1 cellular context compared by ENCODE assay signal in the genomic region with DNA sequence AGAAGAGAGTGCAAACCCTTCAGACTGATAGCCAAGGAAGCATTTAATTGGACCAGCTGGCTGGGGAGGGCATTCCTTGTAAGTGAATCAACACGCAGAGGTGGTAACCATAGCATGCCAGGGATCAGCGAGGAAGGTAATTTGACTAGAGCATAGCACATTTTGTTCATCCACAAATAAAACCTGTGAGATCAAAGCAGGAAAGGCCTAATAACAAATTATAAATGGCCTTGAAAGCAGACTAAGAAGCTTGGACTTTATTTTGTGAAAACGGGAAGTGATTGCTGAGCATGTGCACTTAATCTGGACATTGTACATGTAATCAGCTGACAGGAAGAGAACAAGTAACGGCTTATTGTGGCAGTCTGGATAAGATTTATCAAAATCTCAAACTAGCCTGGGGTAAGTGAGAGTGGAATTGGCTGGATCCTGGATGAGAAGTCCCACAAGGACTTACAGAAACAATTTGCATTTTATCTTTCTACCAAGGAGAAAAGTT.
TF ChIP-seq lines count a peak whose summit lies in the region.

No MANE protein-coding gene starts in this region.

TF ChIP-seq in HEK293, 187 proteins besides CTCF, POLR2A, EP300 and RAD21 (continued from another document):
- TF ChIP-seq, protein P1, sequence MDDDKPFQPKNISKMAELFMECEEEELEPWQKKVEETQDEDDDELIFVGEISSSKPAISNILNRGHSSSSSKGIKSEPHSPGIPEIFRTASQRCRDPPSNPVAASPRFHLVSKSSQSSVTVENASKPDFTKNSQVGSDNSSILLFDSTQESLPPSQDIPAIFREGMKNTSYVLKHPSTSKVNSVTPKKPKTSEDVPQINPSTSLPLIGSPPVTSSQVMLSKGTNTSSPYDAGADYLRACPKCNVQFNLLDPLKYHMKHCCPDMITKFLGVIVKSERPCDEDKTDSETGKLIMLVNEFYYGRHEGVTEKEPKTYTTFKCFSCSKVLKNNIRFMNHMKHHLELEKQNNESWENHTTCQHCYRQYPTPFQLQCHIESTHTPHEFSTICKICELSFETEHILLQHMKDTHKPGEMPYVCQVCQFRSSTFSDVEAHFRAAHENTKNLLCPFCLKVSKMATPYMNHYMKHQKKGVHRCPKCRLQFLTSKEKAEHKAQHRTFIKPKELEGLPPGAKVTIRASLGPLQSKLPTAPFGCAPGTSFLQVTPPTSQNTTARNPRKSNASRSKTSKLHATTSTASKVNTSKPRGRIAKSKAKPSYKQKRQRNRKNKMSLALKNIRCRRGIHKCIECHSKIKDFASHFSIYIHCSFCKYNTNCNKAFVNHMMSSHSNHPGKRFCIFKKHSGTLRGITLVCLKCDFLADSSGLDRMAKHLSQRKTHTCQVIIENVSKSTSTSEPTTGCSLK (tag by site-specific recombination; IDR thresholded peaks at IDR 0.05) = no peak
- no peak for TF ChIP-seq ZNF202 (tag by site-specific recombination; IDR thresholded peaks at IDR 0.05; ENCODE audit: borderline replicate concordance)
- TF ChIP-seq KLF10 (tag by site-specific recombination; IDR thresholded peaks at IDR 0.05) = no peak
- TF ChIP-seq ZNF610 (tag by site-specific recombination; IDR thresholded peaks at IDR 0.05; ENCODE audit: borderline replicate concordance) = no peak
- TF ChIP-seq WT1 (tag by site-specific recombination; IDR thresholded peaks at IDR 0.05) = peak; percentile 73; the same call in 1 of the 2 replicates
- TF ChIP-seq PRDM1 (tag by site-specific recombination; IDR thresholded peaks at IDR 0.05) = peak; percentile 27; the same call in 1 of the 2 replicates
- no peak for TF ChIP-seq ZNF391 (tag by site-specific recombination; IDR thresholded peaks at IDR 0.05; ENCODE audit: borderline replicate concordance, low read depth)
- TF ChIP-seq REPIN1 (tag by site-specific recombination; IDR thresholded peaks at IDR 0.05; ENCODE audit: low read depth) = no peak
- TF ChIP-seq, protein P2, sequence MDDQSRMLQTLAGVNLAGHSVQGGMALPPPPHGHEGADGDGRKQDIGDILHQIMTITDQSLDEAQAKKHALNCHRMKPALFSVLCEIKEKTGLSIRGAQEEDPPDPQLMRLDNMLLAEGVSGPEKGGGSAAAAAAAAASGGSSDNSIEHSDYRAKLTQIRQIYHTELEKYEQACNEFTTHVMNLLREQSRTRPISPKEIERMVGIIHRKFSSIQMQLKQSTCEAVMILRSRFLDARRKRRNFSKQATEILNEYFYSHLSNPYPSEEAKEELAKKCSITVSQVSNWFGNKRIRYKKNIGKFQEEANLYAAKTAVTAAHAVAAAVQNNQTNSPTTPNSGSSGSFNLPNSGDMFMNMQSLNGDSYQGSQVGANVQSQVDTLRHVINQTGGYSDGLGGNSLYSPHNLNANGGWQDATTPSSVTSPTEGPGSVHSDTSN (CRISPR knock-in tag; IDR thresholded peaks at IDR 0.05) = no peak
- no peak for TF ChIP-seq ZNF510 (tag by site-specific recombination; IDR thresholded peaks at IDR 0.05; ENCODE audit: insufficient replicate concordance)
- no peak for TF ChIP-seq ZNF768 (tag by site-specific recombination; IDR thresholded peaks at IDR 0.05)
- TF ChIP-seq KLF7 (tag by site-specific recombination; IDR thresholded peaks at IDR 0.05; ENCODE audit: borderline replicate concordance) = no peak
- TF ChIP-seq, protein P3, sequence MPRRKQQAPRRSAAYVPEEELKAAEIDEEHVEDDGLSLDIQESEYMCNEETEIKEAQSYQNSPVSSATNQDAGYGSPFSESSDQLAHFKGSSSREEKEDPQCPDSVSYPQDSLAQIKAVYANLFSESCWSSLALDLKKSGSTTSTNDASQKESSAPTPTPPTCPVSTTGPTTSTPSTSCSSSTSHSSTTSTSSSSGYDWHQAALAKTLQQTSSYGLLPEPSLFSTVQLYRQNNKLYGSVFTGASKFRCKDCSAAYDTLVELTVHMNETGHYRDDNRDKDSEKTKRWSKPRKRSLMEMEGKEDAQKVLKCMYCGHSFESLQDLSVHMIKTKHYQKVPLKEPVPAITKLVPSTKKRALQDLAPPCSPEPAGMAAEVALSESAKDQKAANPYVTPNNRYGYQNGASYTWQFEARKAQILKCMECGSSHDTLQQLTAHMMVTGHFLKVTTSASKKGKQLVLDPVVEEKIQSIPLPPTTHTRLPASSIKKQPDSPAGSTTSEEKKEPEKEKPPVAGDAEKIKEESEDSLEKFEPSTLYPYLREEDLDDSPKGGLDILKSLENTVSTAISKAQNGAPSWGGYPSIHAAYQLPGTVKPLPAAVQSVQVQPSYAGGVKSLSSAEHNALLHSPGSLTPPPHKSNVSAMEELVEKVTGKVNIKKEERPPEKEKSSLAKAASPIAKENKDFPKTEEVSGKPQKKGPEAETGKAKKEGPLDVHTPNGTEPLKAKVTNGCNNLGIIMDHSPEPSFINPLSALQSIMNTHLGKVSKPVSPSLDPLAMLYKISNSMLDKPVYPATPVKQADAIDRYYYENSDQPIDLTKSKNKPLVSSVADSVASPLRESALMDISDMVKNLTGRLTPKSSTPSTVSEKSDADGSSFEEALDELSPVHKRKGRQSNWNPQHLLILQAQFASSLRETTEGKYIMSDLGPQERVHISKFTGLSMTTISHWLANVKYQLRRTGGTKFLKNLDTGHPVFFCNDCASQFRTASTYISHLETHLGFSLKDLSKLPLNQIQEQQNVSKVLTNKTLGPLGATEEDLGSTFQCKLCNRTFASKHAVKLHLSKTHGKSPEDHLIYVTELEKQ (tag by site-specific recombination; IDR thresholded peaks at IDR 0.05; ENCODE audit: borderline replicate concordance) = no peak
- no peak for TF ChIP-seq ZNF239 (tag by site-specific recombination; IDR thresholded peaks at IDR 0.05)
- TF ChIP-seq, protein P4, sequence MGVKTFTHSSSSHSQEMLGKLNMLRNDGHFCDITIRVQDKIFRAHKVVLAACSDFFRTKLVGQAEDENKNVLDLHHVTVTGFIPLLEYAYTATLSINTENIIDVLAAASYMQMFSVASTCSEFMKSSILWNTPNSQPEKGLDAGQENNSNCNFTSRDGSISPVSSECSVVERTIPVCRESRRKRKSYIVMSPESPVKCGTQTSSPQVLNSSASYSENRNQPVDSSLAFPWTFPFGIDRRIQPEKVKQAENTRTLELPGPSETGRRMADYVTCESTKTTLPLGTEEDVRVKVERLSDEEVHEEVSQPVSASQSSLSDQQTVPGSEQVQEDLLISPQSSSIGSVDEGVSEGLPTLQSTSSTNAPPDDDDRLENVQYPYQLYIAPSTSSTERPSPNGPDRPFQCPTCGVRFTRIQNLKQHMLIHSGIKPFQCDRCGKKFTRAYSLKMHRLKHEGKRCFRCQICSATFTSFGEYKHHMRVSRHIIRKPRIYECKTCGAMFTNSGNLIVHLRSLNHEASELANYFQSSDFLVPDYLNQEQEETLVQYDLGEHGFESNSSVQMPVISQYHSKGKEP (tag by site-specific recombination; IDR thresholded peaks at IDR 0.05) = no peak
- peak; percentile 72; the same call in 1 of the 2 replicates for TF ChIP-seq ZBTB48 (tag by site-specific recombination; IDR thresholded peaks at IDR 0.05)
- TF ChIP-seq ZNF670 (tag by site-specific recombination; IDR thresholded peaks at IDR 0.05; ENCODE audit: low read depth) = no peak
- TF ChIP-seq, protein P5, sequence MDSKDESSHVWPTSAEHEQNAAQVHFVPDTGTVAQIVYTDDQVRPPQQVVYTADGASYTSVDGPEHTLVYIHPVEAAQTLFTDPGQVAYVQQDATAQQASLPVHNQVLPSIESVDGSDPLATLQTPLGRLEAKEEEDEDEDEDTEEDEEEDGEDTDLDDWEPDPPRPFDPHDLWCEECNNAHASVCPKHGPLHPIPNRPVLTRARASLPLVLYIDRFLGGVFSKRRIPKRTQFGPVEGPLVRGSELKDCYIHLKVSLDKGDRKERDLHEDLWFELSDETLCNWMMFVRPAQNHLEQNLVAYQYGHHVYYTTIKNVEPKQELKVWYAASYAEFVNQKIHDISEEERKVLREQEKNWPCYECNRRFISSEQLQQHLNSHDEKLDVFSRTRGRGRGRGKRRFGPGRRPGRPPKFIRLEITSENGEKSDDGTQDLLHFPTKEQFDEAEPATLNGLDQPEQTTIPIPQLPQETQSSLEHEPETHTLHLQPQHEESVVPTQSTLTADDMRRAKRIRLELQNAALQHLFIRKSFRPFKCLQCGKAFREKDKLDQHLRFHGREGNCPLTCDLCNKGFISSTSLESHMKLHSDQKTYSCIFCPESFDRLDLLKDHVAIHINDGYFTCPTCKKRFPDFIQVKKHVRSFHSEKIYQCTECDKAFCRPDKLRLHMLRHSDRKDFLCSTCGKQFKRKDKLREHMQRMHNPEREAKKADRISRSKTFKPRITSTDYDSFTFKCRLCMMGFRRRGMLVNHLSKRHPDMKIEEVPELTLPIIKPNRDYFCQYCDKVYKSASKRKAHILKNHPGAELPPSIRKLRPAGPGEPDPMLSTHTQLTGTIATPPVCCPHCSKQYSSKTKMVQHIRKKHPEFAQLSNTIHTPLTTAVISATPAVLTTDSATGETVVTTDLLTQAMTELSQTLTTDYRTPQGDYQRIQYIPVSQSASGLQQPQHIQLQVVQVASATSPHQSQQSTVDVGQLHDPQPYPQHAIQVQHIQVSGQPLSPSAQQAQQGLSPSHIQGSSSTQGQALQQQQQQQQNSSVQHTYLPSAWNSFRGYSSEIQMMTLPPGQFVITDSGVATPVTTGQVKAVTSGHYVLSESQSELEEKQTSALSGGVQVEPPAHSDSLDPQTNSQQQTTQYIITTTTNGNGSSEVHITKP (tag by site-specific recombination; IDR thresholded peaks at IDR 0.05) = 0 out of 2 replicates have a peak, but pooled peaks have one; percentile 14
- TF ChIP-seq, protein P6, sequence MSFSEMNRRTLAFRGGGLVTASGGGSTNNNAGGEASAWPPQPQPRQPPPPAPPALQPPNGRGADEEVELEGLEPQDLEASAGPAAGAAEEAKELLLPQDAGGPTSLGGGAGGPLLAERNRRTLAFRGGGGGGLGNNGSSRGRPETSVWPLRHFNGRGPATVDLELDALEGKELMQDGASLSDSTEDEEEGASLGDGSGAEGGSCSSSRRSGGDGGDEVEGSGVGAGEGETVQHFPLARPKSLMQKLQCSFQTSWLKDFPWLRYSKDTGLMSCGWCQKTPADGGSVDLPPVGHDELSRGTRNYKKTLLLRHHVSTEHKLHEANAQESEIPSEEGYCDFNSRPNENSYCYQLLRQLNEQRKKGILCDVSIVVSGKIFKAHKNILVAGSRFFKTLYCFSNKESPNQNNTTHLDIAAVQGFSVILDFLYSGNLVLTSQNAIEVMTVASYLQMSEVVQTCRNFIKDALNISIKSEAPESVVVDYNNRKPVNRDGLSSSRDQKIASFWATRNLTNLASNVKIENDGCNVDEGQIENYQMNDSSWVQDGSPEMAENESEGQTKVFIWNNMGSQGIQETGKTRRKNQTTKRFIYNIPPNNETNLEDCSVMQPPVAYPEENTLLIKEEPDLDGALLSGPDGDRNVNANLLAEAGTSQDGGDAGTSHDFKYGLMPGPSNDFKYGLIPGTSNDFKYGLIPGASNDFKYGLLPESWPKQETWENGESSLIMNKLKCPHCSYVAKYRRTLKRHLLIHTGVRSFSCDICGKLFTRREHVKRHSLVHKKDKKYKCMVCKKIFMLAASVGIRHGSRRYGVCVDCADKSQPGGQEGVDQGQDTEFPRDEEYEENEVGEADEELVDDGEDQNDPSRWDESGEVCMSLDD (tag by site-specific recombination; IDR thresholded peaks at IDR 0.05) = no peak
- peak; percentile 37; the same call in 1 of the 2 replicates for TF ChIP-seq SP7 (tag by site-specific recombination; IDR thresholded peaks at IDR 0.05)
- TF ChIP-seq ZBTB20 (tag by site-specific recombination; IDR thresholded peaks at IDR 0.05) = 0 out of 2 replicates have a peak, but pooled peaks have one; percentile 16
- TF ChIP-seq ZFP41 (tag by site-specific recombination; IDR thresholded peaks at IDR 0.05; ENCODE audit: borderline replicate concordance) = no peak
- no peak for TF ChIP-seq GLIS2 (tag by site-specific recombination; IDR thresholded peaks at IDR 0.05)
- TF ChIP-seq YY1 (tag by site-specific recombination; IDR thresholded peaks at IDR 0.05) = no peak
- peak; percentile 53 for TF ChIP-seq ZNF335 (tag by site-specific recombination; conservative IDR thresholded peaks at IDR 0.05)
- peak; percentile 86 for TF ChIP-seq GLIS1 (tag by site-specific recombination; IDR thresholded peaks at IDR 0.05)
- TF ChIP-seq ZBTB17 (tag by site-specific recombination; IDR thresholded peaks at IDR 0.05) = peak; percentile 51; the same call in 1 of the 2 replicates
- TF ChIP-seq ZNF629 (tag by site-specific recombination; IDR thresholded peaks at IDR 0.05) = peak; percentile 24; the same call in 1 of the 2 replicates
- TF ChIP-seq ZNF660 (tag by site-specific recombination; IDR thresholded peaks at IDR 0.05) = 0 out of 2 replicates have a peak, but pooled peaks have one; percentile 42
- no peak for TF ChIP-seq KLF1 (tag by site-specific recombination; IDR thresholded peaks at IDR 0.05)
TF ChIP-seq in HEK293: peak in this region for 13.
